8 cellular contexts compared by ENCODE assay signal in the genomic region with DNA sequence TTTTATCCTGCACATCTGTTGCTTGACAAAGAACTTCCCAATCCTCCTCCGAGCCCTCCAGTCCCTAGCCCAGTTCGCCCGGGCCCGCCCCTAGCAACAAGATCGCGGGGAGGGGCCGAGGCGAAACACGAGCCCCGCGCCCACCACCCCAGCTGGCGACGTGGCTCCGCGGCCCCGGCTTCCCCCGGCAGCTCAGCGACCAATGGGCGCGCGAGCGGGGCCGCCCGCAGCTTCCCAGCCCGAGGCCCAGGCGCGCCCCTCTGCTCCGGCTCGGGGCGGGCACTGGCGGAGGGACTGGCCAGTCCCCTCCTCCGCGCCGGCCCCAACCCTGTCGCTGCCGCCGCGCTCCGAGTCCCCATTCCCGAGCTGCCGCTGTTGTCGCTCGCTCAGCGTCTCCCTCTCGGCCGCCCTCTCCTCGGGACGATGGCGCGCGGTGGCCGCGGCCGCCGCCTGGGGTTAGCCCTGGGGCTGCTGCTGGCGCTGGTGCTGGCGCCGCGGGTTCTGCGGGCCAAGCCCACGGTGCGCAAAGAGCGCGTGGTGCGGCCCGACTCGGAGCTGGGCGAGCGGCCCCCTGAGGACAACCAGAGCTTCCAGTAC. TPM values are rescaled to one million over a fixed set of nuclear protein-coding genes. Genes with fewer than 3 reads are reported as not detected.
DNase-seq lines count a peak whose midpoint lies in the region; ATAC-seq and TF ChIP-seq lines count a peak whose summit lies in the region.

A gene (plus strand): TSS at position 301 of the 597 bp plus-strand sequence. CDS start 123 bp downstream, at position 424.

- WGBS in gastroesophageal sphincter (ENCODE audit: low coverage in 1 of 2), 2 donors: no CpG with 5 or more reads among the region's 69 CpGs

- peak within 1 kb of the TSS; percentile 81 to 93 (median 87) for H3K4me3 Mint-ChIP-seq in CD8-positive, alpha-beta memory T cell
- peak within 1 kb of the TSS; percentile 81 for H3K4me3 Mint-ChIP-seq in activated naive CD4-positive, alpha-beta T cell treated with anti-CD3 and anti-CD28 coated beads, Interleukin-2, amount 10 ng/mL, durations not matched to agents 7 days and 5 days

- TF ChIP-seq EP300 in gastroesophageal sphincter (IDR thresholded peaks at IDR 0.05): no peak

- no peaks in the 10 kb centered on the region for H3K9me3 ChIP-seq in CD8-positive, alpha-beta memory T cell (ENCODE audit: low read length)
- H3K9me3 ChIP-seq in Peyer's patch (no peaks in the 10 kb centered on the region), gastroesophageal sphincter (no peaks in the 10 kb centered on the region), neuron (ENCODE audit: low read length) (peaks cover 11% of the 10 kb centered on the region), tibial artery (no peaks in the 10 kb centered on the region)

- H3K4me3 ChIP-seq in CD8-positive, alpha-beta memory T cell (ENCODE audit: low read length): peak within 1 kb of the TSS; percentile 79
- H3K4me3 ChIP-seq in Peyer's patch: peak within 1 kb of the TSS; percentile 60 to 83 (median 71)
- H3K4me3 ChIP-seq in gastroesophageal sphincter: peak within 1 kb of the TSS; percentile 64 to 95
- peak within 1 kb of the TSS; percentile 60 for H3K4me3 ChIP-seq in neuron (ENCODE audit: low read length)
- peak within 1 kb of the TSS; percentile 93 to 99 for H3K4me3 ChIP-seq in tibial artery

- peak within 1 kb of the TSS; percentile 67 for H3K27ac ChIP-seq in CD8-positive, alpha-beta memory T cell (ENCODE audit: low read depth, low read length)
- peak within 1 kb of the TSS; percentile 64 to 87 (median 80) for H3K27ac ChIP-seq in Peyer's patch
- peak within 1 kb of the TSS; percentile 27 to 92 (median 83) for H3K27ac ChIP-seq in gastroesophageal sphincter
- peak within 1 kb of the TSS; percentile 92 to 97 for H3K27ac ChIP-seq in tibial artery

- H3K4me1 Mint-ChIP-seq in CD8-positive, alpha-beta memory T cell: peaks cover 29 to 33% (median 32%) of the 10 kb centered on the region in 3 donors
- peaks cover 25% of the 10 kb centered on the region for H3K4me1 Mint-ChIP-seq in activated naive CD4-positive, alpha-beta T cell treated with anti-CD3 and anti-CD28 coated beads, Interleukin-2, amount 10 ng/mL, durations not matched to agents 7 days and 5 days

- DNase-seq in CD8-positive, alpha-beta memory T cell: peak in 4 of 5 donors; percentile 8 to 49 (median 23)
- peak; percentile 25 to 73 (median 55) for DNase-seq in Peyer's patch
- peak; percentile 57 for DNase-seq in activated naive CD4-positive, alpha-beta T cell treated with anti-CD3 and anti-CD28 coated beads, Interleukin-2, amount 10 ng/mL, durations not matched to agents 7 days and 5 days
- peak; percentile 51 to 84 for DNase-seq in tibial artery

- intact Hi-C loops in tibial artery (cut with DNase I; ENCODE audit: low total_unique reads): no loop called here

- peaks cover 13% of the 10 kb centered on the region for H3K4me1 ChIP-seq in CD8-positive, alpha-beta memory T cell (ENCODE audit: insufficient read depth, low read length)
- H3K4me1 ChIP-seq in Peyer's patch: peaks cover 0 to 14% (median 0%) of the 10 kb centered on the region in 4 donors
- peaks cover 0 to 48% (median 7%) of the 10 kb centered on the region in 3 donors for H3K4me1 ChIP-seq in gastroesophageal sphincter
- H3K4me1 ChIP-seq in neuron (ENCODE audit: insufficient read depth, low read length): peaks cover 27% of the 10 kb centered on the region
- peaks cover 4 to 60% (median 33%) of the 10 kb centered on the region in 4 donors for H3K4me1 ChIP-seq in tibial artery

- no peaks in the 10 kb centered on the region for H3K9me3 Mint-ChIP-seq in CD8-positive, alpha-beta memory T cell
- no peaks in the 10 kb centered on the region for H3K9me3 Mint-ChIP-seq in activated naive CD4-positive, alpha-beta T cell treated with anti-CD3 and anti-CD28 coated beads, Interleukin-2, amount 10 ng/mL, durations not matched to agents 7 days and 5 days

- TF ChIP-seq POLR2A in Peyer's patch (IDR thresholded peaks at IDR 0.05): peak in 1 of 2 donors; percentile 27
- peak; percentile 40 to 64 for TF ChIP-seq POLR2A in gastroesophageal sphincter (IDR thresholded peaks at IDR 0.05)

- no peaks in the 10 kb centered on the region for H3K36me3 ChIP-seq in CD8-positive, alpha-beta memory T cell (ENCODE audit: insufficient read depth, low read length)
- H3K36me3 ChIP-seq in Peyer's patch (no peaks in the 10 kb centered on the region), gastroesophageal sphincter (no peaks in the 10 kb centered on the region), neuron (ENCODE audit: insufficient read depth, low read length) (peaks cover 13% of the 10 kb centered on the region), tibial artery (no peaks in the 10 kb centered on the region)

- no peaks in the 10 kb centered on the region for H3K36me3 Mint-ChIP-seq in CD8-positive, alpha-beta memory T cell
- peaks cover 2% of the 10 kb centered on the region for H3K36me3 Mint-ChIP-seq in activated naive CD4-positive, alpha-beta T cell treated with anti-CD3 and anti-CD28 coated beads, Interleukin-2, amount 10 ng/mL, durations not matched to agents 7 days and 5 days

- no peaks in the 10 kb centered on the region for H3K27me3 ChIP-seq in CD8-positive, alpha-beta memory T cell (ENCODE audit: insufficient read depth, low read length, poor library complexity, severe bottlenecking)
- H3K27me3 ChIP-seq in Peyer's patch (no peaks in the 10 kb centered on the region), gastroesophageal sphincter (no peaks in the 10 kb centered on the region), neuron (ENCODE audit: insufficient read depth, low read length) (no peaks in the 10 kb centered on the region), tibial artery (no peaks in the 10 kb centered on the region)

- TF ChIP-seq CTCF in Peyer's patch (IDR thresholded peaks at IDR 0.05) (no peak), gastroesophageal sphincter (IDR thresholded peaks at IDR 0.05) (no peak), tibial artery (IDR thresholded peaks at IDR 0.05) (no peak)

- peaks cover 2 to 7% of the 10 kb centered on the region in 2 donors for H3K27me3 Mint-ChIP-seq in CD8-positive, alpha-beta memory T cell
- peaks cover 32% of the 10 kb centered on the region for H3K27me3 Mint-ChIP-seq in activated naive CD4-positive, alpha-beta T cell treated with anti-CD3 and anti-CD28 coated beads, Interleukin-2, amount 10 ng/mL, durations not matched to agents 7 days and 5 days

- CTCF ChIA-PET in CD8-positive, alpha-beta memory T cell (lab: Charles Lee): interaction anchor here (1.6 to 2.2 kb wide), 2 partner anchors 38 to 85 kb away, joined by 3 to 9 read pairs; no protein-coding TSS in a partner anchor
- CTCF ChIA-PET in activated naive CD4-positive, alpha-beta T cell treated with anti-CD3 and anti-CD28 coated beads, Interleukin-2, amount 10 ng/mL, durations not matched to agents 7 days and 5 days (lab: Charles Lee): interaction anchor here (1.2 kb wide), 1 partner anchor 39 kb away, joined by 3 read pairs; no protein-coding TSS in a partner anchor

- POLR2A ChIA-PET in CD8-positive, alpha-beta memory T cell (lab: Charles Lee): interaction anchor here (0.6 kb wide), 1 partner anchor 10 kb away, joined by 3 read pairs; no protein-coding TSS in a partner anchor

- H2AFZ ChIP-seq in neuron (ENCODE audit: low read depth, low read length): peak within 1 kb of the TSS; percentile 65

- peak; percentile 46 for ATAC-seq in GM19395 (IDR thresholded peaks at IDR 0.05; ENCODE audit: unreplicated experiment)
- peak; percentile 32 for ATAC-seq in HG03469 (IDR thresholded peaks at IDR 0.05; ENCODE audit: unreplicated experiment)
- ATAC-seq in gastroesophageal sphincter: peak; percentile 84

- peak within 1 kb of the TSS; percentile 43 to 96 (median 86) for H3K27ac Mint-ChIP-seq in CD8-positive, alpha-beta memory T cell
- peak within 1 kb of the TSS; percentile 89 for H3K27ac Mint-ChIP-seq in activated naive CD4-positive, alpha-beta T cell treated with anti-CD3 and anti-CD28 coated beads, Interleukin-2, amount 10 ng/mL, durations not matched to agents 7 days and 5 days

RNA-seq across cellular contexts. Expression of the gene that starts here (rescaled TPM):
- total RNA-seq in CD8-positive, alpha-beta memory T cell: 10 to 100 TPM; 30.9 to 35.1 TPM
- 23.6 TPM for polyA plus RNA-seq in CD8-positive, alpha-beta memory T cell
- total RNA-seq in Peyer's patch (10 to 100 TPM; 14.5 to 20.7 (median 18.7) TPM), gastroesophageal sphincter (10 to 100 TPM; 28.6 to 65.0 (median 52.2) TPM)

Comparison
In these comparisons a context has a peak if more than half of its experiments do, and no peak if none do; other contexts are left out.
1. Peak in every context shown above with its lines: DNase-seq, ATAC-seq, H3K4me3 ChIP-seq and H3K27ac ChIP-seq.
2. ATAC-seq: peak in every context shown above with its lines; median percentile 84 in gastroesophageal sphincter; 46 in GM19395; 32 in HG03469.